15 cellular contexts compared by ENCODE assay signal in the genomic region with DNA sequence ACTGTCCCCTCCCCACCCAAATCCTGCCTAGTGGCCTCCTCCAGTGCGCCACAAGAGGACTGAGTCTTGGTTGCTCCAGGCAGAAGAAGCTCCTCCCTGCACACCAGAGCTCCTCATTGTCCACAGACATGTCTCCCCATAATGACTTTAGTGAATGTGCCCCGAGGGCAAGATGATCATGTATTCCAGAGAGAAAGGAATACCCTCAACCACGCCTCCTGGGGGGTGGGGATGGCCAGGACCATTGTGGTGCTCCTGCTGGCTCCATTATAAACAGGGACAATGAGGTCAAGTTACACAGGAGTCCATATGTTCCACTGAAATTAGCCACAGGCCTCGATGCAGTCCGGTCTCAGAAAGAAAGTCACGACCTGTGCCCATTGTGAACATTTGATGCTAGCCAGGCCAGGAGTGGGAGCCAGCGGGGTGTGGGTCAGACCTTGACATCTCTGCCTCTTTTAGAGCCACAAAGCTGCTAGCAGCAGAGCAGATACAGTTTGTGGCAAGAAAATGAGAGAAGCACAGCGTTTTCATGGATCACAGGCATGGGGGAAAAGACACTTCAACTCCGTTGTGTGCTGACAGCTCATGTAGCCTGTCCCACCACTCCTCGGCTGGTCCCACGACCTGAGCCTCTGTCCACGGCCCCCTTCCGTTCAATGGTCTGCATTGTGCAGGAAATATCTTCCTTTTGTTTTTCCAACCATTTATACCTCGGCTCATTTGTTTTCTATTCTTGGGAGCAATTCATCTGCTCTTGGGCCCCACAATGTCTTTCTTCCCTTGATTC.
DNase-seq lines count a peak whose midpoint lies in the region; ATAC-seq and TF ChIP-seq lines count a peak whose summit lies in the region.
"Had no signal": no experiment of that assay in that cellular context is flagged by ENCODE, and none has a peak within 500 bp of the region (broad histone marks: within the 10 kb centered on the region; RNA-seq: fewer than 3 reads in every experiment).

No MANE protein-coding gene starts in this region.

- H3K27ac Mint-ChIP-seq in neural crest cell (ENCODE audit: unreplicated experiment) (peak overlapping the region; percentile 94), immature natural killer cell (no peak overlapping the region)
- no peak overlapping the region for H3K27ac Mint-ChIP-seq in stimulated activated naive CD8-positive, alpha-beta T cell treated with anti-CD3 and anti-CD28 coated beads, Interleukin-15, amount 100 ng/mL, for 72 hours

- H3K4me1 ChIP-seq in BLaER1 = peaks cover 78% of the 10 kb centered on the region

- H3K27me3 Mint-ChIP-seq in neural crest cell (ENCODE audit: low read depth) = no peaks in the 10 kb centered on the region
- H3K27me3 Mint-ChIP-seq in immature natural killer cell (ENCODE audit: low read depth in 3 of 3) = peaks cover 0 to 5% (median 4%) of the 10 kb centered on the region in 3 donors
- no peaks in the 10 kb centered on the region for H3K27me3 Mint-ChIP-seq in stimulated activated naive CD8-positive, alpha-beta T cell treated with anti-CD3 and anti-CD28 coated beads, Interleukin-15, amount 100 ng/mL, for 72 hours

- peak overlapping the region; percentile 29; the same call in 1 of the 2 replicates for H3K27ac ChIP-seq in BLaER1
- H3K27ac ChIP-seq: SK-N-MC had no signal

- H3K9me3 Mint-ChIP-seq in neural crest cell (no peaks in the 10 kb centered on the region), immature natural killer cell (no peaks in the 10 kb centered on the region)
- H3K9me3 Mint-ChIP-seq in stimulated activated naive CD8-positive, alpha-beta T cell treated with anti-CD3 and anti-CD28 coated beads, Interleukin-15, amount 100 ng/mL, for 72 hours = no peaks in the 10 kb centered on the region

- H4K20me1 ChIP-seq in BLaER1 = no peaks in the 10 kb centered on the region

- H3K4me3 Mint-ChIP-seq in neural crest cell = peak overlapping the region; percentile 72
- no peak overlapping the region for H3K4me3 Mint-ChIP-seq in immature natural killer cell
- no peak overlapping the region for H3K4me3 Mint-ChIP-seq in stimulated activated naive CD8-positive, alpha-beta T cell treated with anti-CD3 and anti-CD28 coated beads, Interleukin-15, amount 100 ng/mL, for 72 hours

- H3K4me1 Mint-ChIP-seq in neural crest cell = peaks cover 61% of the 10 kb centered on the region
- peaks cover 0 to 4% of the 10 kb centered on the region in 2 donors for H3K4me1 Mint-ChIP-seq in immature natural killer cell
- peaks cover 8% of the 10 kb centered on the region for H3K4me1 Mint-ChIP-seq in stimulated activated naive CD8-positive, alpha-beta T cell treated with anti-CD3 and anti-CD28 coated beads, Interleukin-15, amount 100 ng/mL, for 72 hours

- peaks cover 9% of the 10 kb centered on the region; the same call in 1 of the 2 replicates for H3K9me3 ChIP-seq in BLaER1

- H3K36me3 Mint-ChIP-seq in neural crest cell (ENCODE audit: low read depth) (no peaks in the 10 kb centered on the region), immature natural killer cell (no peaks in the 10 kb centered on the region)

- no peak overlapping the region for H3K4me3 ChIP-seq in BLaER1
- H3K4me3 ChIP-seq: SK-N-MC had no signal

- DNase-seq in EH (ENCODE audit: low read depth) (peak; percentile 13), RPMI7951 (ENCODE audit: low read depth) (peak; percentile 37), neural crest cell (ENCODE audit: low read depth, low spot score) (peak; percentile 33), immature natural killer cell (no peak), putamen (ENCODE audit: low spot score) (no peak)
- DNase-seq in stimulated activated naive CD8-positive, alpha-beta T cell treated with anti-CD3 and anti-CD28 coated beads, Interleukin-15, amount 100 ng/mL, for 72 hours = no peak
- DNase-seq: KG1, NCI-H1092, NCI-H187, NCI-H2171 treated with DMSO at 0.1 percent for 48 hours, NCI-H446 treated with DMSO at 0.1 percent for 48 hours, Right ventricle myocardium superior had no signal

- H3K9ac ChIP-seq in BLaER1 = no peak overlapping the region

- no peaks in the 10 kb centered on the region for H3K36me3 ChIP-seq in BLaER1

- no peak for TF ChIP-seq CTCF in neural crest cell (conservative IDR thresholded peaks at IDR 0.05)

- peak overlapping the region; percentile 91 for H3K4me2 ChIP-seq in BLaER1

- no peak for ATAC-seq in stimulated activated naive CD8-positive, alpha-beta T cell treated with anti-CD3 and anti-CD28 coated beads, Interleukin-15, amount 100 ng/mL, for 72 hours
- ATAC-seq: HepG2 had no signal

- H3K27me3 ChIP-seq in BLaER1 = no peaks in the 10 kb centered on the region

Comparison
In these comparisons a context has a peak if more than half of its experiments do, and no peak if none do; other contexts are left out.
1. DNase-seq: peak in EH (single experiment), RPMI7951 (single experiment) and neural crest cell (single experiment); none in immature natural killer cell (0 of 3), stimulated activated naive CD8-positive, alpha-beta T cell treated with anti-CD3 and anti-CD28 coated beads, Interleukin-15, amount 100 ng/mL, for 72 hours (0 of 2) and putamen (single experiment).